In the genomic region with DNA sequence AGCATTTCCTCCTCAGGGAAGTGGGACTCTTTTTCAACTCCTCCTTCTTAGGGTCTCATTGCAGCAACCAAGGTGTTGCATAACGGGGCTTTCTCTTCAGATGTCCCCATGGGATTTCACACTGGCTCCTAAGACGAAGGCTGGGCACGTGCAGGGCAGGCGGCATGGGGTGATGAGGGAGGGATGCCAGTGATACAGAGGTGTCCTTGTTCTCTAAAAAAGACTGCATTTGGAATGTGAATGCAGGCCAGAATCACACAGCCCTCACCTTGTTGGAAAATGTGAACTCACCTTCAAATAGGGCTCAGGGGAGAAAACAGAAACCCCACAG, we compare ENCODE assay signal across 10 cellular contexts.
DNase-seq lines count a peak whose midpoint lies in the region; ATAC-seq and TF ChIP-seq lines count a peak whose summit lies in the region.
"Had no signal": no experiment of that assay in that cellular context is flagged by ENCODE, and none has a peak within 500 bp of the region (broad histone marks: within the 10 kb centered on the region; RNA-seq: fewer than 3 reads in every experiment).

No MANE protein-coding gene starts in this region.

- no peak overlapping the region for H3K4me3 Mint-ChIP-seq in stimulated activated naive CD8-positive, alpha-beta T cell treated with anti-CD3 and anti-CD28 coated beads, Interleukin-15, Interleukin-2, amounts not matched to agents 100 ng/mL and 50 ng/mL, for 24 hours
- peak overlapping the region; percentile 82 for H3K4me3 Mint-ChIP-seq in activated T-helper 17 cell treated with anti-CD3 and anti-CD28 coated beads, Interleukin-2, amount 50 U/mL, for 72 hours
- no peak overlapping the region for H3K4me3 Mint-ChIP-seq in stimulated activated effector memory CD8-positive, alpha-beta T cell treated with anti-CD3 and anti-CD28 coated beads, Interleukin-12 subunit alpha, Interleukin-12 subunit beta, amount 100 ng/mL, for 72 hours

- H3K36me3 Mint-ChIP-seq in stimulated activated naive CD8-positive, alpha-beta T cell treated with anti-CD3 and anti-CD28 coated beads, Interleukin-15, Interleukin-2, amounts not matched to agents 100 ng/mL and 50 ng/mL, for 24 hours (ENCODE audit: low read depth), result no peaks in the 10 kb centered on the region
- H3K36me3 Mint-ChIP-seq in activated T-helper 17 cell treated with anti-CD3 and anti-CD28 coated beads, Interleukin-2, amount 50 U/mL, for 72 hours (ENCODE audit: low read depth), result peaks cover 7% of the 10 kb centered on the region
- peaks cover 16% of the 10 kb centered on the region for H3K36me3 Mint-ChIP-seq in stimulated activated effector memory CD8-positive, alpha-beta T cell treated with anti-CD3 and anti-CD28 coated beads, Interleukin-12 subunit alpha, Interleukin-12 subunit beta, amount 100 ng/mL, for 72 hours

- intact Hi-C loops in dorsolateral prefrontal cortex (cut with DNase I), result no loop called here
- intact Hi-C loops in uterus (cut with DNase I; ENCODE audit: low total_unique reads), result no loop called here
- intact Hi-C loops in testis (cut with DNase I; ENCODE audit: low total_unique reads), result no loop called here

- H4K8ac ChIP-seq in mesenchymal stem cell (ENCODE audit: low read length), result no peak overlapping the region

- H3K18ac ChIP-seq in mesenchymal stem cell (ENCODE audit: low read depth in 1 of 2, low read length in 2 of 2), result no peak overlapping the region

- no peak overlapping the region for H2BK15ac ChIP-seq in mesenchymal stem cell (ENCODE audit: low read depth, poor library complexity, severe bottlenecking)

- H3K27ac ChIP-seq in mesenchymal stem cell (ENCODE audit: low read length, poor library complexity, severe bottlenecking) (no peak overlapping the region), dorsolateral prefrontal cortex (peak overlapping the region in 1 of 59 donors; percentile 38), uterus (peak overlapping the region in 1 of 2 donors; percentile 16), testis (peak overlapping the region in 1 of 2 donors; percentile 82)

- no peak for ATAC-seq in stimulated activated naive CD8-positive, alpha-beta T cell treated with anti-CD3 and anti-CD28 coated beads, Interleukin-15, Interleukin-2, amounts not matched to agents 100 U/mL and 50 U/mL, for 24 hours
- ATAC-seq in activated T-helper 17 cell treated with anti-CD3 and anti-CD28 coated beads, Interleukin-2, amount 50 U/mL, for 72 hours (replicated peaks), result no peak
- ATAC-seq in stimulated activated effector memory CD8-positive, alpha-beta T cell treated with anti-CD3 and anti-CD28 coated beads, Interleukin-12 subunit alpha, Interleukin-12 subunit beta, amount 100 ng/mL, for 72 hours, result no peak

- DNase-seq in stimulated activated naive CD8-positive, alpha-beta T cell treated with anti-CD3 and anti-CD28 coated beads, Interleukin-15, Interleukin-2, amounts not matched to agents 100 U/mL and 50 U/mL, for 24 hours, result no peak
- no peak for DNase-seq in mesenchymal stem cell
- no peak for DNase-seq in dorsolateral prefrontal cortex
- DNase-seq in stimulated activated effector memory CD8-positive, alpha-beta T cell treated with anti-CD3 and anti-CD28 coated beads, Interleukin-12 subunit alpha, Interleukin-12 subunit beta, amount 100 ng/mL, for 72 hours (ENCODE audit: low spot score in 2 of 2), result no peak
- DNase-seq in uterus, result no peak
- no peak for DNase-seq in testis
- DNase-seq: cortex of kidney had no signal

- no peak overlapping the region for H3K4me2 ChIP-seq in mesenchymal stem cell (ENCODE audit: low read length, poor library complexity, severe bottlenecking)

- H3K4me1 ChIP-seq in mesenchymal stem cell (ENCODE audit: control insufficient read depth, insufficient read depth, low read depth, low read length) (no peaks in the 10 kb centered on the region), uterus (peaks cover 0 to 5% of the 10 kb centered on the region in 2 donors), testis (peaks cover 32% of the 10 kb centered on the region)

- WGBS in mesenchymal stem cell, result 63% methylated on average over 4 of the region's 4 CpGs
- WGBS in testis, 2 donors, result 48 to 66% methylated on average over 4 of the region's 4 CpGs

- no peak overlapping the region for H3K14ac ChIP-seq in mesenchymal stem cell (ENCODE audit: low read length in 2 of 2)

- H3K4me1 Mint-ChIP-seq in stimulated activated naive CD8-positive, alpha-beta T cell treated with anti-CD3 and anti-CD28 coated beads, Interleukin-15, Interleukin-2, amounts not matched to agents 100 ng/mL and 50 ng/mL, for 24 hours (ENCODE audit: low read depth), result peaks cover 99% of the 10 kb centered on the region
- H3K4me1 Mint-ChIP-seq in activated T-helper 17 cell treated with anti-CD3 and anti-CD28 coated beads, Interleukin-2, amount 50 U/mL, for 72 hours, result peaks cover 76% of the 10 kb centered on the region
- peaks cover 86% of the 10 kb centered on the region for H3K4me1 Mint-ChIP-seq in stimulated activated effector memory CD8-positive, alpha-beta T cell treated with anti-CD3 and anti-CD28 coated beads, Interleukin-12 subunit alpha, Interleukin-12 subunit beta, amount 100 ng/mL, for 72 hours

- no peaks in the 10 kb centered on the region for H3K79me1 ChIP-seq in mesenchymal stem cell (replicated peaks; ENCODE audit: low read length, poor library complexity, severe bottlenecking)

- H2AK5ac ChIP-seq in mesenchymal stem cell (ENCODE audit: low read length, severe bottlenecking), result no peak overlapping the region

- TF ChIP-seq CTCF in dorsolateral prefrontal cortex (IDR thresholded peaks at IDR 0.05 in 54 of 56, conservative IDR thresholded peaks at IDR 0.05 in 2 of 56; ENCODE audit: low read depth in 1 of 56, partially characterized antibody in 56 of 56) (no peak), uterus (IDR thresholded peaks at IDR 0.05) (no peak), testis (IDR thresholded peaks at IDR 0.05) (no peak)

- H2BK12ac ChIP-seq in mesenchymal stem cell (ENCODE audit: low read length in 2 of 2), result no peak overlapping the region

- no peak overlapping the region for H2BK5ac ChIP-seq in mesenchymal stem cell (ENCODE audit: low read depth, low read length, poor library complexity, severe bottlenecking)

- H3K27me3 ChIP-seq in mesenchymal stem cell (ENCODE audit: control insufficient read depth in 1 of 2, insufficient read depth in 1 of 2, low read length in 2 of 2), result no peaks in the 10 kb centered on the region
- peaks cover 0 to 3% (median 0%) of the 10 kb centered on the region in 45 donors for H3K27me3 ChIP-seq in dorsolateral prefrontal cortex
- H3K27me3 ChIP-seq in uterus, result no peaks in the 10 kb centered on the region
- no peaks in the 10 kb centered on the region for H3K27me3 ChIP-seq in testis

- no peak for TF ChIP-seq POLR2A in uterus (IDR thresholded peaks at IDR 0.05)
- no peak for TF ChIP-seq POLR2A in testis (IDR thresholded peaks at IDR 0.05)

- H2BK120ac ChIP-seq in mesenchymal stem cell (ENCODE audit: low read depth, low read length), result no peak overlapping the region

- peak overlapping the region in 1 of 2 experiments; percentile 45 for H3K4me3 ChIP-seq in mesenchymal stem cell (ENCODE audit: insufficient read depth in 1 of 2, low read depth in 1 of 2, low read length in 2 of 2)
- no peak overlapping the region for H3K4me3 ChIP-seq in dorsolateral prefrontal cortex
- no peak overlapping the region for H3K4me3 ChIP-seq in uterus
- H3K4me3 ChIP-seq in testis, result no peak overlapping the region

- H3K9me3 ChIP-seq in mesenchymal stem cell (ENCODE audit: control insufficient read depth, low read length), result no peaks in the 10 kb centered on the region
- no peaks in the 10 kb centered on the region for H3K9me3 ChIP-seq in uterus
- H3K9me3 ChIP-seq in testis, result no peaks in the 10 kb centered on the region

- H2AFZ ChIP-seq in mesenchymal stem cell (ENCODE audit: low read depth, low read length), result no peak overlapping the region

- no peak overlapping the region for H3K23ac ChIP-seq in mesenchymal stem cell (ENCODE audit: low read length in 2 of 2)

- no peak overlapping the region for H3K4ac ChIP-seq in mesenchymal stem cell (ENCODE audit: low read depth in 1 of 2, low read length in 2 of 2)

- no peaks in the 10 kb centered on the region for H3K27me3 Mint-ChIP-seq in stimulated activated naive CD8-positive, alpha-beta T cell treated with anti-CD3 and anti-CD28 coated beads, Interleukin-15, Interleukin-2, amounts not matched to agents 100 ng/mL and 50 ng/mL, for 24 hours
- H3K27me3 Mint-ChIP-seq in activated T-helper 17 cell treated with anti-CD3 and anti-CD28 coated beads, Interleukin-2, amount 50 U/mL, for 72 hours, result no peaks in the 10 kb centered on the region
- H3K27me3 Mint-ChIP-seq: progenitor cell of endocrine pancreas had no signal

- no peak overlapping the region for H4K91ac ChIP-seq in mesenchymal stem cell (ENCODE audit: low read length)

- peak overlapping the region; percentile 45 for H3K27ac Mint-ChIP-seq in stimulated activated naive CD8-positive, alpha-beta T cell treated with anti-CD3 and anti-CD28 coated beads, Interleukin-15, Interleukin-2, amounts not matched to agents 100 ng/mL and 50 ng/mL, for 24 hours
- H3K27ac Mint-ChIP-seq in activated T-helper 17 cell treated with anti-CD3 and anti-CD28 coated beads, Interleukin-2, amount 50 U/mL, for 72 hours, result peak overlapping the region; percentile 99
- H3K27ac Mint-ChIP-seq in stimulated activated effector memory CD8-positive, alpha-beta T cell treated with anti-CD3 and anti-CD28 coated beads, Interleukin-12 subunit alpha, Interleukin-12 subunit beta, amount 100 ng/mL, for 72 hours, result no peak overlapping the region
- H3K27ac Mint-ChIP-seq: progenitor cell of endocrine pancreas had no signal

- H3K9me3 Mint-ChIP-seq in stimulated activated naive CD8-positive, alpha-beta T cell treated with anti-CD3 and anti-CD28 coated beads, Interleukin-15, Interleukin-2, amounts not matched to agents 100 ng/mL and 50 ng/mL, for 24 hours, result peaks cover 6% of the 10 kb centered on the region
- peaks cover 3% of the 10 kb centered on the region for H3K9me3 Mint-ChIP-seq in activated T-helper 17 cell treated with anti-CD3 and anti-CD28 coated beads, Interleukin-2, amount 50 U/mL, for 72 hours
- H3K9me3 Mint-ChIP-seq in stimulated activated effector memory CD8-positive, alpha-beta T cell treated with anti-CD3 and anti-CD28 coated beads, Interleukin-12 subunit alpha, Interleukin-12 subunit beta, amount 100 ng/mL, for 72 hours, result no peaks in the 10 kb centered on the region

- H3K9ac ChIP-seq in mesenchymal stem cell (ENCODE audit: low read length), result peak overlapping the region; percentile 86

- no peaks in the 10 kb centered on the region for H3K36me3 ChIP-seq in mesenchymal stem cell (ENCODE audit: control insufficient read depth in 1 of 2, insufficient read depth in 2 of 2, low read depth in 1 of 2, low read length in 2 of 2)
- no peaks in the 10 kb centered on the region for H3K36me3 ChIP-seq in uterus
- no peaks in the 10 kb centered on the region for H3K36me3 ChIP-seq in testis (ENCODE audit: low read depth, missing control alignments)
